1 cellular context compared by ENCODE assay signal in genomic region chr16:81405702-81406113, GRCh38.
A peak's percentile ranks its signal among the peaks of the same experiment; 100 is the strongest.
TF ChIP-seq lines count a peak whose summit lies in the region.

No MANE protein-coding gene starts in this region.

TF ChIP-seq in A549, 52 proteins besides CTCF, POLR2A, EP300 and RAD21 (continued from another document):
- TF ChIP-seq PBX3 (IDR thresholded peaks at IDR 0.05), result peak; percentile 85
- no peak for TF ChIP-seq HOXA7 (CRISPR knock-in tag; IDR thresholded peaks at IDR 0.05)
- TF ChIP-seq EHMT2 (IDR thresholded peaks at IDR 0.05; ENCODE audit: low read depth), result no peak
- TF ChIP-seq ZC3H11A (IDR thresholded peaks at IDR 0.05), result no peak
- TF ChIP-seq GATA3 (IDR thresholded peaks at IDR 0.05; ENCODE audit: borderline replicate concordance), result peak; percentile 99
- 0 out of 2 replicates have a peak, but pooled peaks have one; percentile 65 for TF ChIP-seq FOXS1 (CRISPR knock-in tag; IDR thresholded peaks at IDR 0.05)
- peak; percentile 95; the same call in 1 of the 2 replicates for TF ChIP-seq RARB (CRISPR knock-in tag; IDR thresholded peaks at IDR 0.05)
- peak; percentile 100 for TF ChIP-seq MAFK (IDR thresholded peaks at IDR 0.05; ENCODE audit: partially characterized antibody)
- peak; percentile 47 for TF ChIP-seq CHD2 (IDR thresholded peaks at IDR 0.05; ENCODE audit: low read length, partially characterized antibody)
- TF ChIP-seq REST (IDR thresholded peaks at IDR 0.05), result no peak
- TF ChIP-seq RFX5 (IDR thresholded peaks at IDR 0.05), result 0 out of 2 replicates have a peak, but pooled peaks have one; percentile 26
- no peak for TF ChIP-seq POLR2AphosphoS2 (conservative IDR thresholded peaks at IDR 0.05; ENCODE audit: low read length)
- no peak; a peak in 2 of 4 replicates for TF ChIP-seq CEBPB (IDR thresholded peaks at IDR 0.05)
- TF ChIP-seq CBX2 (IDR thresholded peaks at IDR 0.05; ENCODE audit: borderline replicate concordance, low read depth), result no peak
- TF ChIP-seq NR3C1 (IDR thresholded peaks at IDR 0.05), result no peak
- peak; percentile 97 for TF ChIP-seq NFE2L2 (conservative IDR thresholded peaks at IDR 0.05; ENCODE audit: low read length)
- TF ChIP-seq ZNF302 (CRISPR knock-in tag; IDR thresholded peaks at IDR 0.05), result no peak
- TF ChIP-seq CHD4 (IDR thresholded peaks at IDR 0.05; ENCODE audit: borderline replicate concordance), result no peak
- TF ChIP-seq NPAS2 (CRISPR knock-in tag; IDR thresholded peaks at IDR 0.05; ENCODE audit: borderline replicate concordance), result no peak
- peak; percentile 90 for TF ChIP-seq MAX (IDR thresholded peaks at IDR 0.05)
